ENCODE assay signal across 25 cellular contexts in genomic region chr2:120352701-120353590, GRCh38. TPM values are rescaled to one million over a fixed set of nuclear protein-coding genes. Genes with fewer than 3 reads are reported as not detected.
A peak's percentile ranks its signal among the peaks of the same experiment; 100 is the strongest.
DNase-seq lines count a peak whose midpoint lies in the region; ATAC-seq, FAIRE-seq and TF ChIP-seq lines count a peak whose summit lies in the region.
"Had no signal": no experiment of that assay in that cellular context is flagged by ENCODE, and none has a peak within 500 bp of the region (broad histone marks: within the 10 kb centered on the region; RNA-seq: fewer than 3 reads in every experiment).

No MANE protein-coding gene starts in this region.

- TF ChIP-seq POLR2A in GM12891 (IDR thresholded peaks at IDR 0.05; ENCODE audit: low read depth, low read length) = no peak

- peaks cover 21% of the 10 kb centered on the region for H3K27me3 Mint-ChIP-seq in HFFc6 (ENCODE audit: insufficient read depth)

- DNase-seq in EH (ENCODE audit: low read depth) (peak; percentile 41), HFFc6 (peak; percentile 49), T1000 (lab: John Stamatoyannopoulos, UW) (peak; percentile 63), kidney tubule cell (ENCODE audit: low spot score) (peak; percentile 77), omental fat pad (ENCODE audit: low spot score) (no peak), COR-L47 (lab: John Stamatoyannopoulos, UW) (no peak), GM12891 (ENCODE audit: insufficient read length, low spot score) (no peak)
- DNase-seq: activated CD4-positive, CD25-positive, alpha-beta regulatory T cell treated with anti-CD3 and anti-CD28 coated beads, Interleukin-2, amount 50 U/mL, for 72 hours; activated CD8-positive, alpha-beta T cell treated with anti-CD3 and anti-CD28 coated beads for 36 hours; activated effector memory CD4-positive, alpha-beta T cell treated with Interleukin-2 at 50 U/mL for 16 hours; activated naive CD8-positive, alpha-beta T cell treated with anti-CD3 and anti-CD28 coated beads, Interleukin-2, amount 10 ng/mL, durations not matched to agents 7 days and 5 days; cerebellar nuclear complex; dorsolateral prefrontal cortex; naive B cell; NCI-H1048; NCI-H1694 treated with DMSO at 0.1 percent for 48 hours; NCI-H2171 treated with DMSO at 0.1 percent for 48 hours; right cardiac atrium; stimulated activated CD4-positive, alpha-beta T cell treated with anti-CD3 and anti-CD28 coated beads, Interleukin-12 subunit alpha, Interleukin-12 subunit beta, amount 100 ng/mL, for 4 hours; stimulated activated CD4-positive, alpha-beta T cell treated with anti-CD3 and anti-CD28 coated beads, Interleukin-4, amount 100 ng/mL, for 24 hours; stimulated activated naive CD4-positive, alpha-beta T cell had no signal

- H3K4me1 Mint-ChIP-seq in HFFc6 (ENCODE audit: low read depth) = no peaks in the 10 kb centered on the region

- H3K4me3 Mint-ChIP-seq in HFFc6 = no peak overlapping the region
- H3K4me3 Mint-ChIP-seq: activated CD8-positive, alpha-beta T cell treated with anti-CD3 and anti-CD28 coated beads for 36 hours; activated naive CD8-positive, alpha-beta T cell treated with anti-CD3 and anti-CD28 coated beads, Interleukin-2, amount 10 ng/mL, durations not matched to agents 7 days and 5 days; naive B cell had no signal

- H3K9me3 Mint-ChIP-seq in HFFc6 = no peaks in the 10 kb centered on the region
- H3K9me3 Mint-ChIP-seq: activated CD8-positive, alpha-beta T cell treated with anti-CD3 and anti-CD28 coated beads for 36 hours; activated naive CD8-positive, alpha-beta T cell treated with anti-CD3 and anti-CD28 coated beads, Interleukin-2, amount 10 ng/mL, durations not matched to agents 7 days and 5 days had no signal

- no peak for ATAC-seq in omental fat pad (ENCODE audit: low FRiP score)
- ATAC-seq: activated CD8-positive, alpha-beta T cell treated with anti-CD3 and anti-CD28 coated beads for 36 hours; left lung; pancreas; right cardiac atrium had no signal

- H3K36me3 Mint-ChIP-seq in HFFc6 (ENCODE audit: low read depth) = no peaks in the 10 kb centered on the region
- H3K36me3 Mint-ChIP-seq: activated naive CD8-positive, alpha-beta T cell treated with anti-CD3 and anti-CD28 coated beads, Interleukin-2, amount 10 ng/mL, durations not matched to agents 7 days and 5 days; naive B cell had no signal

- H3K27ac Mint-ChIP-seq in HFFc6 = no peak overlapping the region
- H3K27ac Mint-ChIP-seq: activated CD8-positive, alpha-beta T cell treated with anti-CD3 and anti-CD28 coated beads for 36 hours; activated naive CD8-positive, alpha-beta T cell treated with anti-CD3 and anti-CD28 coated beads, Interleukin-2, amount 10 ng/mL, durations not matched to agents 7 days and 5 days had no signal

- no peak for TF ChIP-seq CTCF in HFFc6 (IDR thresholded peaks at IDR 0.05)
- TF ChIP-seq CTCF in omental fat pad (IDR thresholded peaks at IDR 0.05) = no peak

- FAIRE-seq in GM12891 (lab: Jason Lieb, UNC) = no peak
- FAIRE-seq: G401.6, HTR-8/SVneo, pancreas had no signal

TF ChIP-seq in GM12891, 5 proteins besides CTCF, POLR2A, EP300 and RAD21:
- no peak for TF ChIP-seq PAX5 (IDR thresholded peaks at IDR 0.05; ENCODE audit: insufficient read depth, low read length, severe bottlenecking)

RNA-seq across cellular contexts. Expression of gene INHBB, which starts 7.0 kb away (rescaled TPM):
- total RNA-seq in HFFc6 (2021; fragmentation: NEBNext Ultra II Directional; extraction: Animal tissue kit (Norgen Biotek cat#: 25700)) = 1 to 10 TPM in 3 of 6 experiments, under 1 TPM in 3; 0.47 to 1.6 (median 1.1) TPM
- total RNA-seq in omental fat pad = 10 to 100 TPM in 3 of 4 donors, 1 to 10 TPM in 1; 6.7 to 59.8 (median 28.6) TPM
- polyA plus RNA-seq in GM12891 (2012; ENCODE audit: low read depth, missing spikeins) = not detected
- total RNA-seq: activated CD8-positive, alpha-beta T cell treated with anti-CD3 and anti-CD28 coated beads for 36 hours; activated naive CD8-positive, alpha-beta T cell treated with anti-CD3 and anti-CD28 coated beads, Interleukin-2, amount 10 ng/mL, durations not matched to agents 7 days and 5 days had no signal

Comparison
In these comparisons a context has a peak if more than half of its experiments do, and no peak if none do; other contexts are left out.
1. DNase-seq: peak in EH (single experiment), HFFc6 (single experiment), T1000 (single experiment) and kidney tubule cell (single experiment); none in omental fat pad (single experiment), COR-L47 (single experiment) and GM12891 (single experiment).